ENCODE assay signal across 18 cellular contexts in the genomic region with DNA sequence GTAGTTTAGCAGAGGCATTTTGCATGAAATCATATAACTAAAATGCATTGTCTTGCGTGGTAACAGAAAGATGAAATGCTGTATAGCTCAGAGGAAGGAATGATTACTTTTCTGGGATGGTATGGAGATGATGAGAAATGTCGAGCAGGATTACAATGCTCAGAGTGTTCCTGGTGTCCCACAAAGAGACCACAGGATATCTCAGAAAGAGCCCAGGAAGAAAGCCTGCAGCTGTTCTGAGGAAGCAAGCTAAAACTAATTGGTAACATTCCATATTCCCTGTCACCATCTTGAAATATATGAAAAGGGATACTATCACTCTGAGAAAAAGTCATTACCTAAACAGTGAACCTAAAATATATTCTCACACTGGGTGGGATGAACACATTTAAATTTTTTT.
A peak's percentile ranks its signal among the peaks of the same experiment; 100 is the strongest.
DNase-seq lines count a peak whose midpoint lies in the region; ATAC-seq and TF ChIP-seq lines count a peak whose summit lies in the region.
"Had no signal": no experiment of that assay in that cellular context is flagged by ENCODE, and none has a peak within 500 bp of the region (broad histone marks: within the 10 kb centered on the region; RNA-seq: fewer than 3 reads in every experiment).

No MANE protein-coding gene starts in this region.

- H3K4me3 ChIP-seq in neural progenitor cell, result no peak overlapping the region
- H3K4me3 ChIP-seq: A549; BLaER1 treated with 17β-estradiol and CSF1 and Interleukin-3, amounts not matched to agents 10 nM and 100 nM had no signal

- peaks cover 2% of the 10 kb centered on the region for H3K4me1 ChIP-seq in neural progenitor cell
- H3K4me1 ChIP-seq: A549, Caco-2 had no signal

- no peak overlapping the region for H3K4me3 Mint-ChIP-seq in neural progenitor cell
- H3K4me3 Mint-ChIP-seq: B cell; CD4-positive, alpha-beta T cell; CD8-positive, alpha-beta T cell had no signal

- H3K4me2 ChIP-seq in neural progenitor cell, result peak overlapping the region; percentile 22
- H3K4me2 ChIP-seq: A549; BLaER1 treated with 17β-estradiol and CSF1 and Interleukin-3, amounts not matched to agents 10 nM and 100 nM had no signal

- no peaks in the 10 kb centered on the region for H4K20me1 ChIP-seq in neural progenitor cell (ENCODE audit: low read depth)
- H4K20me1 ChIP-seq: BLaER1 treated with 17β-estradiol and CSF1 and Interleukin-3, amounts not matched to agents 10 nM and 100 nM had no signal

- H3K27ac ChIP-seq in neural progenitor cell, result no peak overlapping the region
- H3K27ac ChIP-seq: 22Rv1; A549; BLaER1 treated with 17β-estradiol and CSF1 and Interleukin-3, amounts not matched to agents 10 nM and 100 nM; C4-2B had no signal

- H3K9me3 ChIP-seq in neural progenitor cell (ENCODE audit: low read depth), result no peaks in the 10 kb centered on the region
- H3K9me3 ChIP-seq: A549, Caco-2 had no signal

- no peaks in the 10 kb centered on the region for H3K27me3 ChIP-seq in neural progenitor cell
- H3K27me3 ChIP-seq: BLaER1 treated with 17β-estradiol and CSF1 and Interleukin-3, amounts not matched to agents 10 nM and 100 nM had no signal

- no peaks in the 10 kb centered on the region for H3K79me2 ChIP-seq in neural progenitor cell (ENCODE audit: low read depth)

- DNase-seq in RPMI7951 (ENCODE audit: low read depth) (peak; percentile 2), foreskin melanocyte (peak; percentile 33), neural progenitor cell (ENCODE audit: low spot score) (peak; percentile 7)
- DNase-seq: AML-193; Caco-2; Calu3; CD4-positive, alpha-beta T cell; CD8-positive, alpha-beta T cell; DMS79 treated with DMSO at 0.1 percent for 48 hours; GF-D8 had no signal

- H3K4me1 Mint-ChIP-seq in neural progenitor cell, result peaks cover 12% of the 10 kb centered on the region
- H3K4me1 Mint-ChIP-seq: B cell had no signal

- TF ChIP-seq CTCF in neural progenitor cell (IDR thresholded peaks at IDR 0.05), result no peak

- H3K27ac Mint-ChIP-seq in neural progenitor cell, result no peak overlapping the region
- H3K27ac Mint-ChIP-seq: B cell; CD4-positive, alpha-beta T cell; CD8-positive, alpha-beta T cell had no signal

- no peaks in the 10 kb centered on the region for H3K27me3 Mint-ChIP-seq in neural progenitor cell (ENCODE audit: insufficient read depth, low read depth)
- H3K27me3 Mint-ChIP-seq: B cell; CD4-positive, alpha-beta T cell had no signal

- H3F3A ChIP-seq in neural progenitor cell (ENCODE audit: low read depth), result no peaks in the 10 kb centered on the region

- no peaks in the 10 kb centered on the region for H3K36me3 ChIP-seq in neural progenitor cell
- H3K36me3 ChIP-seq: BLaER1 treated with 17β-estradiol and CSF1 and Interleukin-3, amounts not matched to agents 10 nM and 100 nM had no signal

- H3K36me3 Mint-ChIP-seq in neural progenitor cell, result no peaks in the 10 kb centered on the region
- H3K36me3 Mint-ChIP-seq: CD8-positive, alpha-beta T cell had no signal

- no peak overlapping the region for H3K9ac ChIP-seq in neural progenitor cell
- H3K9ac ChIP-seq: BLaER1 treated with 17β-estradiol and CSF1 and Interleukin-3, amounts not matched to agents 10 nM and 100 nM had no signal

- ATAC-seq in GM21529 (IDR thresholded peaks at IDR 0.05; ENCODE audit: unreplicated experiment) (no peak), HG02938 (IDR thresholded peaks at IDR 0.05; ENCODE audit: unreplicated experiment) (no peak), HG03135 (IDR thresholded peaks at IDR 0.05; ENCODE audit: unreplicated experiment) (no peak)
- ATAC-seq: A549; CD8-positive, alpha-beta T cell had no signal

- no peak overlapping the region for H2AFZ ChIP-seq in neural progenitor cell (replicated peaks)

- no peaks in the 10 kb centered on the region for H3K9me3 Mint-ChIP-seq in neural progenitor cell
- H3K9me3 Mint-ChIP-seq: CD4-positive, alpha-beta T cell; CD8-positive, alpha-beta T cell had no signal
